In the genomic region with DNA sequence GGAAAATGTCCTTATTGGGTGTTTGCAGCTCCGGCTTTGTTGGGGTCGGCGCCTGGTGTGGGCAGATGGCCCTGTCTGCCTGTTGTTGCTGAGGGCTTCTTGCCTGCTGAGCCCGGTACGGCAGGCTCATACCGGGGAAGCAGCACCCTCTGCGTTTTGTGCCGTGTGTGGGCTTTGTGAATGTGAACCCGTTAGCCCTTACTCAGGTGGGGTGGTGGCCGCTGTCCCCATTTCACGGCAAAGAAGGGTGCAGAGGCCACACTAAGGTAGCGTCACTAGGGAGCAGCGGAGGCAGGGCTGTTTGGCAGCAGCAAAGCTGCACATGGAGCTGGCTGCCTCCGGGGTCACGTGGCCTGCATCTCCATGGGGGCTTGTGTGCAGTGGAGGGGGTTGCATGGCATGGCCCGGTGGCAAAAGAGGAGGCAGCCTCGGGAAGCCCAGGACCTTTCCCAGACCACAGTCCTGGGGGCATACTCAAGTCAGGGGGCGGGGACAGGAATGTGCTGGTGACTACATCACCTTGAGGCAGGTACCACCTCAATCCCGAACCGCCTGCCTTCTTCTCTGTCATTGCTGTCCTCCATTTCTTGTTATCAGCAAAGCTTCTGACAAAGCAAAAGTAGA, we compare ENCODE assay signal across 1 cellular context.
TF ChIP-seq lines count a peak whose summit lies in the region.

No MANE protein-coding gene starts in this region.

TF ChIP-seq in HCT116, 20 proteins besides CTCF, POLR2A, EP300 and RAD21:
- TF ChIP-seq ZBTB33 (IDR thresholded peaks at IDR 0.05; ENCODE audit: extremely low read depth, insufficient replicate concordance, low read length) (no peak), EZH2 (IDR thresholded peaks at IDR 0.05) (no peak), ATF3 (IDR thresholded peaks at IDR 0.05) (no peak), SIN3A (IDR thresholded peaks at IDR 0.05; ENCODE audit: low read depth) (no peak), ELF1 (IDR thresholded peaks at IDR 0.05; ENCODE audit: borderline replicate concordance, low read depth) (no peak), MAX (IDR thresholded peaks at IDR 0.05) (no peak)
